In genomic region chr12:79826267-79827128, GRCh38 we compare ENCODE assay signal across 31 cellular contexts.
"Had no signal": no experiment of that assay in that cellular context is flagged by ENCODE, and none has a peak within 500 bp of the region (broad histone marks: within the 10 kb centered on the region; RNA-seq: fewer than 3 reads in every experiment).

No MANE protein-coding gene starts in this region.

- H2AFZ ChIP-seq: parathyroid adenoma had no signal

- H3K4me3 Mint-ChIP-seq: activated CD4-positive, alpha-beta memory T cell treated with anti-CD3 and anti-CD28 coated beads for 36 hours; activated CD4-positive, alpha-beta T cell treated with anti-CD3 and anti-CD28 coated beads, Interleukin-2, amount 10 ng/mL, durations not matched to agents 24 days and 14 days; activated naive CD4-positive, alpha-beta T cell treated with anti-CD3 and anti-CD28 coated beads, Interleukin-2, amount 50 U/mL, for 24 hours; activated naive CD8-positive, alpha-beta T cell treated with anti-CD3 and anti-CD28 coated beads, Interleukin-2, amount 50 U/mL, for 24 hours; activated T-cell treated with anti-CD3 and anti-CD28 coated beads, Interleukin-2, amount 50 U/mL, for 24 hours; activated T-helper 17 cell treated with anti-CD3 and anti-CD28 coated beads, Interleukin-2, amount 50 U/mL, for 72 hours; central memory CD8-positive, alpha-beta T cell; dendritic cell treated with granulocyte-macrophage colony-stimulating factor and Interleukin-4, amounts not matched to agents 40 ng/mL and 50 ng/mL, for 4 days; naive thymus-derived CD8-positive, alpha-beta T cell; neural crest cell; stimulated activated memory B cell treated with anti-CD40 and anti-IgM and Interleukin-4, amounts not matched to agents 10 μg/mL and 1 μg/mL and 100 μg/mL, for 72 hours; stimulated activated naive CD8-positive, alpha-beta T cell treated with anti-CD3 and anti-CD28 coated beads, Interleukin-15, amount 100 ng/mL, for 72 hours had no signal

- DNase-seq: activated CD4-positive, alpha-beta memory T cell treated with anti-CD3 and anti-CD28 coated beads for 36 hours; activated CD4-positive, alpha-beta T cell treated with anti-CD3 and anti-CD28 coated beads, Interleukin-2, amount 10 ng/mL, durations not matched to agents 24 days and 14 days; activated CD4-positive, CD25-positive, alpha-beta regulatory T cell treated with anti-CD3 and anti-CD28 coated beads, Interleukin-2, amount 50 U/mL, for 72 hours; activated CD8-positive, alpha-beta memory T cell treated with anti-CD3 and anti-CD28 coated beads, Interleukin-2, amount 50 U/mL, for 48 hours; activated gamma-delta T cell treated with Interleukin-2 at 50 U/mL for 16 hours; activated naive CD8-positive, alpha-beta T cell treated with anti-CD3 and anti-CD28 coated beads, Interleukin-2, amount 50 U/mL, for 24 hours; activated T-cell treated with anti-CD3 and anti-CD28 coated beads, Interleukin-2, amount 50 U/mL, for 24 hours; amygdala; gastrocnemius medialis; glutamatergic neuron; left lung; lower lobe of right lung; mesenchymal stem cell; naive thymus-derived CD8-positive, alpha-beta T cell; occipital lobe; psoas muscle; stimulated activated CD4-positive, alpha-beta T cell treated with anti-CD3 and anti-CD28 coated beads, Interleukin-1b, Interleukin-23, amount 100 ng/mL, for 48 hours; stimulated activated CD4-positive, alpha-beta T cell treated with anti-CD3 and anti-CD28 coated beads, Interleukin-4, amount 100 ng/mL, for 4 hours; stimulated activated CD8-positive, alpha-beta memory T cell treated with anti-CD3 and anti-CD28 coated beads, Interleukin-4, amount 100 ng/mL, for 48 hours; stimulated activated naive CD8-positive, alpha-beta T cell treated with anti-CD3 and anti-CD28 coated beads, Interleukin-15, amount 100 ng/mL, for 72 hours; substantia nigra; upper lobe of left lung had no signal

- H3K9ac ChIP-seq: parathyroid adenoma had no signal

- ATAC-seq: activated naive CD8-positive, alpha-beta T cell treated with anti-CD3 and anti-CD28 coated beads, Interleukin-2, amount 50 U/mL, for 24 hours; activated T-helper 17 cell treated with anti-CD3 and anti-CD28 coated beads, Interleukin-2, amount 50 U/mL, for 72 hours; gastrocnemius medialis; left lung; lower lobe of right lung; naive thymus-derived CD8-positive, alpha-beta T cell; psoas muscle; stimulated activated memory B cell treated with anti-CD40 and anti-IgM and Interleukin-4, amounts not matched to agents 10 μg/mL and 1 μg/mL and 100 μg/mL, for 72 hours; stimulated activated naive CD8-positive, alpha-beta T cell treated with anti-CD3 and anti-CD28 coated beads, Interleukin-15, amount 100 ng/mL, for 72 hours had no signal

- H3K4me1 ChIP-seq: psoas muscle had no signal

- H3K4me3 ChIP-seq: gastrocnemius medialis, left lung, lower lobe of right lung, psoas muscle, smooth muscle cell, upper lobe of left lung, vagina had no signal

- H3K27ac ChIP-seq: gastrocnemius medialis, left lung, lower lobe of right lung, parathyroid adenoma, psoas muscle, upper lobe of left lung, vagina had no signal

- H3K4me2 ChIP-seq: smooth muscle cell had no signal

- H3K9me3 ChIP-seq: gastrocnemius medialis, left lung, lower lobe of right lung, psoas muscle, upper lobe of left lung, vagina had no signal

- H3K9me3 Mint-ChIP-seq: activated CD4-positive, alpha-beta memory T cell treated with anti-CD3 and anti-CD28 coated beads for 36 hours; activated CD4-positive, alpha-beta T cell treated with anti-CD3 and anti-CD28 coated beads, Interleukin-2, amount 10 ng/mL, durations not matched to agents 24 days and 14 days; activated naive CD4-positive, alpha-beta T cell treated with anti-CD3 and anti-CD28 coated beads, Interleukin-2, amount 50 U/mL, for 24 hours; activated naive CD8-positive, alpha-beta T cell treated with anti-CD3 and anti-CD28 coated beads, Interleukin-2, amount 50 U/mL, for 24 hours; activated T-cell treated with anti-CD3 and anti-CD28 coated beads, Interleukin-2, amount 50 U/mL, for 24 hours; activated T-helper 17 cell treated with anti-CD3 and anti-CD28 coated beads, Interleukin-2, amount 50 U/mL, for 72 hours; central memory CD8-positive, alpha-beta T cell; dendritic cell treated with granulocyte-macrophage colony-stimulating factor and Interleukin-4, amounts not matched to agents 40 ng/mL and 50 ng/mL, for 4 days; naive thymus-derived CD8-positive, alpha-beta T cell; neural crest cell; stimulated activated memory B cell treated with anti-CD40 and anti-IgM and Interleukin-4, amounts not matched to agents 10 μg/mL and 1 μg/mL and 100 μg/mL, for 72 hours; stimulated activated naive CD8-positive, alpha-beta T cell treated with anti-CD3 and anti-CD28 coated beads, Interleukin-15, amount 100 ng/mL, for 72 hours had no signal

- H3K27me3 Mint-ChIP-seq: activated CD4-positive, alpha-beta memory T cell treated with anti-CD3 and anti-CD28 coated beads for 36 hours; activated CD4-positive, alpha-beta T cell treated with anti-CD3 and anti-CD28 coated beads, Interleukin-2, amount 10 ng/mL, durations not matched to agents 24 days and 14 days; activated naive CD4-positive, alpha-beta T cell treated with anti-CD3 and anti-CD28 coated beads, Interleukin-2, amount 50 U/mL, for 24 hours; activated naive CD8-positive, alpha-beta T cell treated with anti-CD3 and anti-CD28 coated beads, Interleukin-2, amount 50 U/mL, for 24 hours; activated T-cell treated with anti-CD3 and anti-CD28 coated beads, Interleukin-2, amount 50 U/mL, for 24 hours; activated T-helper 17 cell treated with anti-CD3 and anti-CD28 coated beads, Interleukin-2, amount 50 U/mL, for 72 hours; central memory CD8-positive, alpha-beta T cell; dendritic cell treated with granulocyte-macrophage colony-stimulating factor and Interleukin-4, amounts not matched to agents 40 ng/mL and 50 ng/mL, for 4 days; naive thymus-derived CD8-positive, alpha-beta T cell; stimulated activated memory B cell treated with anti-CD40 and anti-IgM and Interleukin-4, amounts not matched to agents 10 μg/mL and 1 μg/mL and 100 μg/mL, for 72 hours; stimulated activated naive CD8-positive, alpha-beta T cell treated with anti-CD3 and anti-CD28 coated beads, Interleukin-15, amount 100 ng/mL, for 72 hours had no signal

- H3K27ac Mint-ChIP-seq: activated CD4-positive, alpha-beta memory T cell treated with anti-CD3 and anti-CD28 coated beads for 36 hours; activated CD4-positive, alpha-beta T cell treated with anti-CD3 and anti-CD28 coated beads, Interleukin-2, amount 10 ng/mL, durations not matched to agents 24 days and 14 days; activated naive CD4-positive, alpha-beta T cell treated with anti-CD3 and anti-CD28 coated beads, Interleukin-2, amount 50 U/mL, for 24 hours; activated naive CD8-positive, alpha-beta T cell treated with anti-CD3 and anti-CD28 coated beads, Interleukin-2, amount 50 U/mL, for 24 hours; activated T-cell treated with anti-CD3 and anti-CD28 coated beads, Interleukin-2, amount 50 U/mL, for 24 hours; activated T-helper 17 cell treated with anti-CD3 and anti-CD28 coated beads, Interleukin-2, amount 50 U/mL, for 72 hours; dendritic cell treated with granulocyte-macrophage colony-stimulating factor and Interleukin-4, amounts not matched to agents 40 ng/mL and 50 ng/mL, for 4 days; stimulated activated memory B cell treated with anti-CD40 and anti-IgM and Interleukin-4, amounts not matched to agents 10 μg/mL and 1 μg/mL and 100 μg/mL, for 72 hours; stimulated activated naive CD8-positive, alpha-beta T cell treated with anti-CD3 and anti-CD28 coated beads, Interleukin-15, amount 100 ng/mL, for 72 hours had no signal

- H3K27me3 ChIP-seq: gastrocnemius medialis, left lung, upper lobe of left lung, vagina had no signal

- H3K79me2 ChIP-seq: parathyroid adenoma had no signal
